8 cellular contexts compared by ENCODE assay signal in genomic region chr10:110496553-110497437, GRCh38. TPM values are rescaled to one million over a fixed set of nuclear protein-coding genes. Genes with fewer than 3 reads are reported as not detected.
DNase-seq lines count a peak whose midpoint lies in the region; ATAC-seq lines count a peak whose summit lies in the region.

No MANE protein-coding gene starts in this region.

- H3K4me3 Mint-ChIP-seq in CD4-positive, alpha-beta memory T cell, result peak overlapping the region; percentile 86 to 98 (median 94)

- intact Hi-C loops in CD4-positive, alpha-beta memory T cell (cut with micrococcal nuclease), result loop anchor here (1.0 to 5.0 kb wide), 8 partner anchors 51 to 484 kb away; partner anchors contain the start of gene SMC3

- no peaks in the 10 kb centered on the region for H3K36me3 ChIP-seq in CD4-positive, alpha-beta memory T cell (ENCODE audit: insufficient read depth, low read length)
- no peaks in the 10 kb centered on the region for H3K36me3 ChIP-seq in muscle layer of duodenum (ENCODE audit: control insufficient read depth in 1 of 2, insufficient read depth in 2 of 2, low read length in 2 of 2)

- no peaks in the 10 kb centered on the region for H3K27me3 Mint-ChIP-seq in CD4-positive, alpha-beta memory T cell

- peaks cover 39 to 60% (median 48%) of the 10 kb centered on the region in 4 donors for H3K4me1 Mint-ChIP-seq in CD4-positive, alpha-beta memory T cell

- ATAC-seq in HG03095 (IDR thresholded peaks at IDR 0.05; ENCODE audit: unreplicated experiment), result no peak

- H3K4me1 ChIP-seq in CD4-positive, alpha-beta memory T cell (ENCODE audit: insufficient read depth, low read length), result peaks cover 45% of the 10 kb centered on the region
- H3K4me1 ChIP-seq in muscle layer of duodenum (ENCODE audit: control insufficient read depth in 1 of 2, insufficient read depth in 2 of 2, low read length in 2 of 2), result peaks cover 13 to 21% of the 10 kb centered on the region in 2 donors

- H3K27ac Mint-ChIP-seq in CD4-positive, alpha-beta memory T cell, result peak overlapping the region; percentile 91 to 98 (median 96)

- H3K36me3 Mint-ChIP-seq in CD4-positive, alpha-beta memory T cell, result peaks cover 0 to 22% of the 10 kb centered on the region in 2 donors

- H3K27me3 ChIP-seq in CD4-positive, alpha-beta memory T cell (ENCODE audit: insufficient read depth, low read length), result no peaks in the 10 kb centered on the region
- H3K27me3 ChIP-seq in muscle layer of duodenum (ENCODE audit: low read depth, low read length), result no peaks in the 10 kb centered on the region

- CTCF ChIA-PET in CD4-positive, alpha-beta memory T cell (lab: Charles Lee; ENCODE audit: partially characterized antibody), result interaction anchor here (0.7 to 9.5 kb wide), 3 partner anchors 50 to 142 kb away, joined by 3 to 142 read pairs (median 3); no protein-coding TSS in a partner anchor

- peak overlapping the region; percentile 52 to 83 for H3K4me3 ChIP-seq in CD4-positive, alpha-beta memory T cell (ENCODE audit: low read length in 2 of 2)
- peak overlapping the region; percentile 68 to 71 for H3K4me3 ChIP-seq in muscle layer of duodenum (ENCODE audit: low read depth in 1 of 2, low read length in 2 of 2)

- H3K9me3 ChIP-seq in CD4-positive, alpha-beta memory T cell (ENCODE audit: control insufficient read depth in 1 of 2, low read length in 2 of 2), result no peaks in the 10 kb centered on the region
- H3K9me3 ChIP-seq in muscle layer of duodenum (ENCODE audit: control insufficient read depth in 1 of 2, low read length in 2 of 2), result no peaks in the 10 kb centered on the region

- H3K9me3 Mint-ChIP-seq in CD4-positive, alpha-beta memory T cell, result peaks cover 0 to 3% (median 0%) of the 10 kb centered on the region in 8 donors

- in situ Hi-C loops in KBM-7 (cut with MboI; ENCODE audit: low pct_unique_long_range_greater_than_20kb, low sequenced_read_pairs), result no loop called here

- no peak for DNase-seq in CD4-positive, alpha-beta memory T cell
- DNase-seq in NCI-H524 (lab: John Stamatoyannopoulos, UW) (peak; percentile 82 to 93), cerebellum (ENCODE audit: low spot score) (peak; percentile 49), mucosa of gallbladder (ENCODE audit: low spot score) (no peak), KBM-7 (no peak), HK-2 (ENCODE audit: unreplicated experiment) (no peak)

- POLR2A ChIA-PET in CD4-positive, alpha-beta memory T cell (lab: Charles Lee; ENCODE audit: partially characterized antibody), result interaction anchor here (0.7 to 5.8 kb wide), 18 partner anchors 8 to 422 kb away, joined by 3 to 113 read pairs (median 4); partner anchors contain the start of genes BBIP1, MXI1, SHOC2 and SMNDC1

- peak overlapping the region; percentile 79 for H3K27ac ChIP-seq in CD4-positive, alpha-beta memory T cell (ENCODE audit: low read depth, low read length)
- peak overlapping the region; percentile 68 for H3K27ac ChIP-seq in muscle layer of duodenum (ENCODE audit: low read length)

RNA-seq across cellular contexts. Expression of gene DUSP5, which starts 0.9 kb away (rescaled TPM):
- total RNA-seq in CD4-positive, alpha-beta memory T cell, result 1 to 10 TPM; 3.5 to 3.8 TPM
- 10 to 100 TPM; 10.6 to 33.7 TPM for polyA plus RNA-seq in CD4-positive, alpha-beta memory T cell
- total RNA-seq in cerebellum, result 7.4 TPM
- total RNA-seq in mucosa of gallbladder, result 15.9 TPM

Comparison
In these comparisons a context has a peak if more than half of its experiments do, and no peak if none do; other contexts are left out.
1. DNase-seq: peak in NCI-H524 (2 of 2) and cerebellum (single experiment); none in CD4-positive, alpha-beta memory T cell (0 of 5), mucosa of gallbladder (single experiment), KBM-7 (single experiment) and HK-2 (single experiment).